In the genomic region with DNA sequence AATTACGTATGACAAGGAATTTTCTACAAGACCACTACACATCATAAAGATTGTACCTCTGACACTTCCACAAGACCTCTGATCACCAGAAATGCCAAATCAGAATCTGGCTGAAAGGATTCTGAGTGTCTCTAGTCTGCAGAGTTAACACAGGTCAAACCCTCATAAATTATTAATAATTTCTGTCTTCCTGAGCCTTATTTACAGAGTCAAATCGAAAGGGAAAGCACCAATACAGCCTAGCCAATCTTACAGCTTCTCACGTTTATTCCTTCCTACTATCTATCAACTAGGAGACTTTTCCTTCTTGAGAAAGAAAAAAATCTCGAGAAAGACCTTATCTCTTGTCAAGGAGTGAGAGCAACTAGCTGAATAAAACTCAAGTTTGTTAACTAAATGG, we compare ENCODE assay signal across 18 cellular contexts.
DNase-seq lines count a peak whose midpoint lies in the region; ATAC-seq and TF ChIP-seq lines count a peak whose summit lies in the region.
"Had no signal": no experiment of that assay in that cellular context is flagged by ENCODE, and none has a peak within 500 bp of the region (broad histone marks: within the 10 kb centered on the region; RNA-seq: fewer than 3 reads in every experiment).

No MANE protein-coding gene starts in this region.

- POLR2A ChIA-PET in PC-3 (lab: Charles Lee; ENCODE audit: unreplicated experiment) (interaction anchor here (0.6 kb wide), 1 partner anchor 141 kb away, joined by 4 read pairs; no protein-coding TSS in a partner anchor), MCF 10A (lab: Yijun Ruan, JAX) (no interaction called here)

- H3K4me3 Mint-ChIP-seq in GM23338 (no peak overlapping the region), MCF 10A (ENCODE audit: unreplicated experiment) (no peak overlapping the region)
- H3K4me3 Mint-ChIP-seq: activated CD4-positive, alpha-beta memory T cell treated with anti-CD3 and anti-CD28 coated beads for 36 hours; naive thymus-derived CD8-positive, alpha-beta T cell had no signal

- H3K79me2 ChIP-seq in PC-3 (ENCODE audit: low read length) (no peaks in the 10 kb centered on the region), GM23338 (replicated peaks; ENCODE audit: insufficient read depth) (no peaks in the 10 kb centered on the region)

- H3K36me3 ChIP-seq in PC-3 (ENCODE audit: low read depth, low read length) (no peaks in the 10 kb centered on the region), GM23338 (ENCODE audit: insufficient read depth) (no peaks in the 10 kb centered on the region)
- H3K36me3 ChIP-seq: thyroid gland had no signal

- no peaks in the 10 kb centered on the region for H3K9me3 Mint-ChIP-seq in GM23338
- H3K9me3 Mint-ChIP-seq in MCF 10A (ENCODE audit: unreplicated experiment): peaks cover 5% of the 10 kb centered on the region

- H4K20me1 ChIP-seq in PC-3 (ENCODE audit: low read length) (no peaks in the 10 kb centered on the region), GM23338 (replicated peaks; ENCODE audit: insufficient read depth) (no peaks in the 10 kb centered on the region)

- H3K4me1 Mint-ChIP-seq in GM23338: no peaks in the 10 kb centered on the region
- peaks cover 10% of the 10 kb centered on the region for H3K4me1 Mint-ChIP-seq in MCF 10A (ENCODE audit: insufficient read depth, unreplicated experiment)

- peak; percentile 64 for ATAC-seq in GM19023 (IDR thresholded peaks at IDR 0.05; ENCODE audit: unreplicated experiment)
- peak; percentile 72 for ATAC-seq in GM21717 (IDR thresholded peaks at IDR 0.05; ENCODE audit: unreplicated experiment)
- peak; percentile 70 for ATAC-seq in HG03108 (IDR thresholded peaks at IDR 0.05; ENCODE audit: unreplicated experiment)
- no peak for ATAC-seq in PC-3
- ATAC-seq in GM23338: no peak
- ATAC-seq in left colon: no peak
- ATAC-seq: HepG2; naive thymus-derived CD8-positive, alpha-beta T cell had no signal

- TF ChIP-seq CTCF in PC-3 (conservative IDR thresholded peaks at IDR 0.05; ENCODE audit: low read depth, low read length): no peak
- no peak for TF ChIP-seq CTCF in GM23338 (conservative IDR thresholded peaks at IDR 0.05; ENCODE audit: low read depth in 2 of 2)
- TF ChIP-seq CTCF in MCF 10A (IDR thresholded peaks at IDR 0.05; ENCODE audit: unreplicated experiment): no peak

- intact Hi-C loops in PC-3 (cut with micrococcal nuclease) (no loop called here), MCF 10A (cut with micrococcal nuclease) (no loop called here), left colon (cut with DNase I, micrococcal nuclease) (no loop called here)

- no peaks in the 10 kb centered on the region for H3K4me1 ChIP-seq in PC-3 (ENCODE audit: insufficient read depth, low read length)
- H3K4me1 ChIP-seq in GM23338 (ENCODE audit: insufficient read depth): no peaks in the 10 kb centered on the region
- H3K4me1 ChIP-seq: thyroid gland had no signal

- H3K4me3 ChIP-seq in PC-3 (ENCODE audit: low read length) (no peak overlapping the region), GM23338 (no peak overlapping the region)
- H3K4me3 ChIP-seq: dorsolateral prefrontal cortex, SK-N-MC, thyroid gland had no signal

- no peak overlapping the region for H3K27ac Mint-ChIP-seq in GM23338
- H3K27ac Mint-ChIP-seq in MCF 10A (ENCODE audit: low read depth, unreplicated experiment): no peak overlapping the region
- H3K27ac Mint-ChIP-seq: activated CD4-positive, alpha-beta memory T cell treated with anti-CD3 and anti-CD28 coated beads for 36 hours; naive thymus-derived CD8-positive, alpha-beta T cell had no signal

- CTCF ChIA-PET in PC-3 (lab: Charles Lee) (no interaction called here), MCF 10A (lab: Yijun Ruan, JAX) (no interaction called here)

- H3K27ac ChIP-seq in PC-3 (ENCODE audit: low read length): no peak overlapping the region
- no peak overlapping the region for H3K27ac ChIP-seq in GM23338 (ENCODE audit: low read depth)
- H3K27ac ChIP-seq: dorsolateral prefrontal cortex, SK-N-MC, thyroid gland had no signal

- BruUV-seq in PC-3 (replicated peaks; lab: Mats Ljungman, UMichigan) (no TSS peak), MCF 10A (replicated peaks; lab: Mats Ljungman, UMichigan) (no TSS peak)

- no peaks in the 10 kb centered on the region for H3K27me3 Mint-ChIP-seq in GM23338 (ENCODE audit: insufficient read depth, low read depth, poor library complexity)
- no peaks in the 10 kb centered on the region for H3K27me3 Mint-ChIP-seq in MCF 10A (ENCODE audit: insufficient read depth, unreplicated experiment)
- H3K27me3 Mint-ChIP-seq: activated CD4-positive, alpha-beta memory T cell treated with anti-CD3 and anti-CD28 coated beads for 36 hours had no signal

- H3K9me2 ChIP-seq in PC-3 (replicated peaks; ENCODE audit: low read length): no peaks in the 10 kb centered on the region
- no peaks in the 10 kb centered on the region for H3K9me2 ChIP-seq in GM23338 (ENCODE audit: insufficient read depth)

- H3K36me3 Mint-ChIP-seq in GM23338 (ENCODE audit: low read depth) (no peaks in the 10 kb centered on the region), MCF 10A (ENCODE audit: insufficient read depth, unreplicated experiment) (no peaks in the 10 kb centered on the region)
- H3K36me3 Mint-ChIP-seq: activated CD4-positive, alpha-beta memory T cell treated with anti-CD3 and anti-CD28 coated beads for 36 hours; naive thymus-derived CD8-positive, alpha-beta T cell had no signal

- H3K9me3 ChIP-seq in PC-3 (ENCODE audit: low read length): no peaks in the 10 kb centered on the region
- H3K9me3 ChIP-seq: thyroid gland had no signal

- no peak for DNase-seq in PC-3
- DNase-seq in retina: no peak
- no peak for DNase-seq in GM23338 (ENCODE audit: low spot score)
- no peak for DNase-seq in MCF 10A (ENCODE audit: unreplicated experiment)
- DNase-seq in left colon: no peak
- DNase-seq: activated CD4-positive, alpha-beta memory T cell treated with anti-CD3 and anti-CD28 coated beads for 36 hours; AML-193; aorta; dorsolateral prefrontal cortex; naive thymus-derived CD8-positive, alpha-beta T cell; NCI-H1092; stimulated activated CD4-positive, alpha-beta T cell treated with anti-CD3 and anti-CD28 coated beads, Interleukin-1b, Interleukin-23, amount 100 ng/mL, for 48 hours; thyroid gland had no signal

- H3K4me2 ChIP-seq in PC-3 (ENCODE audit: low read length) (no peak overlapping the region), GM23338 (no peak overlapping the region)

- no peaks in the 10 kb centered on the region for H3F3A ChIP-seq in PC-3 (ENCODE audit: low read length, unreplicated experiment)
- no peaks in the 10 kb centered on the region for H3F3A ChIP-seq in GM23338 (replicated peaks; ENCODE audit: low read depth)

- H3K27me3 ChIP-seq in PC-3 (ENCODE audit: low read length) (no peaks in the 10 kb centered on the region), GM23338 (ENCODE audit: insufficient read depth) (no peaks in the 10 kb centered on the region)
- H3K27me3 ChIP-seq: dorsolateral prefrontal cortex, thyroid gland had no signal

- no peak overlapping the region for H3K9ac ChIP-seq in PC-3 (ENCODE audit: low read length)

- H2AFZ ChIP-seq in PC-3 (ENCODE audit: low read length): 0 out of 2 replicates have a peak overlapping the region, but pooled peaks have one; percentile 25
- H2AFZ ChIP-seq in GM23338: no peak overlapping the region

TF ChIP-seq in GM23338, 12 proteins besides CTCF, POLR2A, EP300 and RAD21 (continues in another document):
- no peak for TF ChIP-seq EZH2phosphoT487 (IDR thresholded peaks at IDR 0.05; ENCODE audit: unreplicated experiment)
- TF ChIP-seq, protein P1, sequence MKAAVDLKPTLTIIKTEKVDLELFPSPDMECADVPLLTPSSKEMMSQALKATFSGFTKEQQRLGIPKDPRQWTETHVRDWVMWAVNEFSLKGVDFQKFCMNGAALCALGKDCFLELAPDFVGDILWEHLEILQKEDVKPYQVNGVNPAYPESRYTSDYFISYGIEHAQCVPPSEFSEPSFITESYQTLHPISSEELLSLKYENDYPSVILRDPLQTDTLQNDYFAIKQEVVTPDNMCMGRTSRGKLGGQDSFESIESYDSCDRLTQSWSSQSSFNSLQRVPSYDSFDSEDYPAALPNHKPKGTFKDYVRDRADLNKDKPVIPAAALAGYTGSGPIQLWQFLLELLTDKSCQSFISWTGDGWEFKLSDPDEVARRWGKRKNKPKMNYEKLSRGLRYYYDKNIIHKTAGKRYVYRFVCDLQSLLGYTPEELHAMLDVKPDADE (IDR thresholded peaks at IDR 0.05): no peak
- TF ChIP-seq REST (IDR thresholded peaks at IDR 0.05; ENCODE audit: unreplicated experiment): no peak
- TF ChIP-seq NANOG (IDR thresholded peaks at IDR 0.05; ENCODE audit: borderline replicate concordance): no peak
- no peak for TF ChIP-seq POLR2AphosphoS5 (IDR thresholded peaks at IDR 0.05; ENCODE audit: low read depth)
- TF ChIP-seq JUNB (IDR thresholded peaks at IDR 0.05; ENCODE audit: unreplicated experiment): no peak
- TF ChIP-seq ZNF114 (CRISPR knock-in tag; IDR thresholded peaks at IDR 0.05): no peak
- no peak for TF ChIP-seq CREB1 (CRISPR knock-in tag; IDR thresholded peaks at IDR 0.05; ENCODE audit: low read depth)
- TF ChIP-seq EZH2 (IDR thresholded peaks at IDR 0.05; ENCODE audit: low read depth, unreplicated experiment): no peak
- no peak for TF ChIP-seq STAT1 (IDR thresholded peaks at IDR 0.05; ENCODE audit: unreplicated experiment)
- TF ChIP-seq ZNF331 (CRISPR knock-in tag; IDR thresholded peaks at IDR 0.05; ENCODE audit: low read depth): no peak

Comparison
In these comparisons a context has a peak if more than half of its experiments do, and no peak if none do; other contexts are left out.
1. ATAC-seq: peak in GM19023 (single experiment), GM21717 (single experiment) and HG03108 (single experiment); none in PC-3 (single experiment), GM23338 (single experiment) and left colon (single experiment).